Comparison of ENCODE assay signal across 8 cellular contexts in genomic region chr10:13162013-13162364, GRCh38.
A peak's percentile ranks its signal among the peaks of the same experiment; 100 is the strongest.
DNase-seq lines count a peak whose midpoint lies in the region; ATAC-seq and TF ChIP-seq lines count a peak whose summit lies in the region.

No MANE protein-coding gene starts in this region.

- peak overlapping the region; percentile 77 for H3K27ac Mint-ChIP-seq in T-helper 2 cell treated with Interferon-gamma antibody and Interleukin-4, amounts not matched to agents 5 μg/mL and 100 μg/mL, for 36 hours
- peak overlapping the region; percentile 74 for H3K27ac Mint-ChIP-seq in stimulated activated effector memory CD8-positive, alpha-beta T cell treated with anti-CD3 and anti-CD28 coated beads, Interleukin-12 subunit alpha, Interleukin-12 subunit beta, amount 100 ng/mL, for 72 hours

- no peak for ATAC-seq in stimulated activated effector memory CD8-positive, alpha-beta T cell treated with anti-CD3 and anti-CD28 coated beads, Interleukin-12 subunit alpha, Interleukin-12 subunit beta, amount 100 ng/mL, for 72 hours

- H3K4me3 Mint-ChIP-seq in T-helper 2 cell treated with Interferon-gamma antibody and Interleukin-4, amounts not matched to agents 5 μg/mL and 100 μg/mL, for 36 hours: peak overlapping the region; percentile 85
- peak overlapping the region; percentile 83 for H3K4me3 Mint-ChIP-seq in stimulated activated effector memory CD8-positive, alpha-beta T cell treated with anti-CD3 and anti-CD28 coated beads, Interleukin-12 subunit alpha, Interleukin-12 subunit beta, amount 100 ng/mL, for 72 hours

- peaks cover 32% of the 10 kb centered on the region for H3K4me1 Mint-ChIP-seq in T-helper 2 cell treated with Interferon-gamma antibody and Interleukin-4, amounts not matched to agents 5 μg/mL and 100 μg/mL, for 36 hours (ENCODE audit: low read depth)
- H3K4me1 Mint-ChIP-seq in stimulated activated effector memory CD8-positive, alpha-beta T cell treated with anti-CD3 and anti-CD28 coated beads, Interleukin-12 subunit alpha, Interleukin-12 subunit beta, amount 100 ng/mL, for 72 hours: peaks cover 11% of the 10 kb centered on the region

- peak overlapping the region; percentile 79 for H3K4me3 ChIP-seq in fibroblast of mammary gland (ENCODE audit: control insufficient read depth, low read depth, low read length)

- peaks cover 29% of the 10 kb centered on the region for H3K36me3 Mint-ChIP-seq in T-helper 2 cell treated with Interferon-gamma antibody and Interleukin-4, amounts not matched to agents 5 μg/mL and 100 μg/mL, for 36 hours (ENCODE audit: low read depth)
- peaks cover 16% of the 10 kb centered on the region for H3K36me3 Mint-ChIP-seq in stimulated activated effector memory CD8-positive, alpha-beta T cell treated with anti-CD3 and anti-CD28 coated beads, Interleukin-12 subunit alpha, Interleukin-12 subunit beta, amount 100 ng/mL, for 72 hours

- H3K27me3 Mint-ChIP-seq in T-helper 2 cell treated with Interferon-gamma antibody and Interleukin-4, amounts not matched to agents 5 μg/mL and 100 μg/mL, for 36 hours (ENCODE audit: low read depth): no peaks in the 10 kb centered on the region

- TF ChIP-seq CTCF in fibroblast of mammary gland (conservative IDR thresholded peaks at IDR 0.05; ENCODE audit: control insufficient read depth, insufficient read depth, low read depth, low read length): no peak

- no peak for DNase-seq in T-helper 2 cell treated with Interferon-gamma antibody and Interleukin-4, amounts not matched to agents 5 μg/mL and 100 μg/mL, for 36 hours (ENCODE audit: low spot score)
- DNase-seq in T-helper 2 cell (no peak), RKO (ENCODE audit: low spot score) (peak; percentile 46), fibroblast of mammary gland (ENCODE audit: low read depth) (no peak), dedifferentiated amniotic fluid mesenchymal stem cell (ENCODE audit: extremely low spot score) (no peak), NCI-H1694 treated with DMSO at 0.1 percent for 48 hours (lab: John Stamatoyannopoulos, UW) (no peak)
- DNase-seq in stimulated activated effector memory CD8-positive, alpha-beta T cell treated with anti-CD3 and anti-CD28 coated beads, Interleukin-12 subunit alpha, Interleukin-12 subunit beta, amount 100 ng/mL, for 72 hours (ENCODE audit: low spot score in 2 of 2): no peak
- DNase-seq in activated CD8-positive, alpha-beta memory T cell treated with anti-CD3 and anti-CD28 coated beads, Interleukin-2, amount 50 U/mL, for 48 hours: no peak

- no peaks in the 10 kb centered on the region for H3K9me3 Mint-ChIP-seq in T-helper 2 cell treated with Interferon-gamma antibody and Interleukin-4, amounts not matched to agents 5 μg/mL and 100 μg/mL, for 36 hours
- no peaks in the 10 kb centered on the region for H3K9me3 Mint-ChIP-seq in stimulated activated effector memory CD8-positive, alpha-beta T cell treated with anti-CD3 and anti-CD28 coated beads, Interleukin-12 subunit alpha, Interleukin-12 subunit beta, amount 100 ng/mL, for 72 hours
